20 cellular contexts compared by ENCODE assay signal in the genomic region with DNA sequence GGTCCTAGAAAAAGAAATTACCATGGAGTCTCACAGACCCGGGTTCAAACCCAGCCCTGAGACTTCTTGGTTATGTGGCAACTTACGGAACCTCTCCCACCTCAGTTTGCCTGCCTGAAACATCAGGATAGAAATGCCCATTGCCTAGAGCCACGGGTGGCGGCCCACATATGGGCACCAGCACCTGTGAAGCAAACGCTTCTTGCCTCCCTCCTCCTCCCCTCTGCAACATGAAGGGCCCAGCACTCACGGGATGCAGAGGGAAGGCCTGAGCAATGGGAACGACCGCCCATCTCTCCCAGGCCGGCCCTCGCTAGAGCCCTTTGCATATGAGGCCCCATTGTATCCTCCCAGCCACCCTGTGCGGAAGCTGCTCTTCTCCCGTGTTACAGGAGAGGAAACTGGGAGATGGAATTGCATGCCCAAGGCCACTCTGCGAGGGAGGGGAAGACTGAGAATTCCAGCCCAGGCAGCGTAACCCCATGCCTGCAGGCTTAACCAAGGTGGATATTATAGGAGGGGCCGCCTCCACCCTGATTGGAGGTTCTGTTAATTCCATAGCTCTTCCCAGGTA.
DNase-seq lines count a peak whose midpoint lies in the region; ATAC-seq, FAIRE-seq and TF ChIP-seq lines count a peak whose summit lies in the region.
"Had no signal": no experiment of that assay in that cellular context is flagged by ENCODE, and none has a peak within 500 bp of the region (broad histone marks: within the 10 kb centered on the region; RNA-seq: fewer than 3 reads in every experiment).

No MANE protein-coding gene starts in this region.

- intact Hi-C loops in natural killer cell (cut with micrococcal nuclease) = no loop called here

- H3K4me3 Mint-ChIP-seq in natural killer cell treated with Interleukin-12 subunit alpha and Interleukin-12 subunit beta and Interleukin-15 and Interleukin-18, amount 100 ng/mL, for 72 hours = no peak overlapping the region
- no peak overlapping the region for H3K4me3 Mint-ChIP-seq in natural killer cell
- H3K4me3 Mint-ChIP-seq in endothelial cell (ENCODE audit: unreplicated experiment) = peak overlapping the region; percentile 76
- no peak overlapping the region for H3K4me3 Mint-ChIP-seq in neural crest cell
- no peak overlapping the region for H3K4me3 Mint-ChIP-seq in stimulated activated naive CD8-positive, alpha-beta T cell treated with anti-CD3 and anti-CD28 coated beads, Interleukin-15, amount 100 ng/mL, for 72 hours
- H3K4me3 Mint-ChIP-seq: B cell; CD4-positive, alpha-beta memory T cell; HFFc6 had no signal

- H3K27me3 Mint-ChIP-seq in natural killer cell treated with Interleukin-12 subunit alpha and Interleukin-12 subunit beta and Interleukin-15 and Interleukin-18, amount 100 ng/mL, for 72 hours = no peaks in the 10 kb centered on the region
- H3K27me3 Mint-ChIP-seq in natural killer cell (ENCODE audit: low read depth in 2 of 2) = no peaks in the 10 kb centered on the region
- peaks cover 15% of the 10 kb centered on the region for H3K27me3 Mint-ChIP-seq in endothelial cell (ENCODE audit: unreplicated experiment)
- no peaks in the 10 kb centered on the region for H3K27me3 Mint-ChIP-seq in neural crest cell (ENCODE audit: low read depth)
- no peaks in the 10 kb centered on the region for H3K27me3 Mint-ChIP-seq in stimulated activated naive CD8-positive, alpha-beta T cell treated with anti-CD3 and anti-CD28 coated beads, Interleukin-15, amount 100 ng/mL, for 72 hours
- H3K27me3 Mint-ChIP-seq: B cell; CD4-positive, alpha-beta memory T cell had no signal

- peak; percentile 25 for DNase-seq in natural killer cell treated with Interleukin-12 subunit alpha and Interleukin-12 subunit beta and Interleukin-15 and Interleukin-18, amount 100 ng/mL, for 72 hours (ENCODE audit: low spot score)
- no peak for DNase-seq in natural killer cell
- no peak for DNase-seq in endothelial cell (ENCODE audit: low spot score)
- no peak for DNase-seq in neural crest cell (ENCODE audit: low read depth, low spot score)
- DNase-seq in stimulated activated naive CD8-positive, alpha-beta T cell treated with anti-CD3 and anti-CD28 coated beads, Interleukin-15, amount 100 ng/mL, for 72 hours = no peak
- DNase-seq in HPDE6-E6E7 (ENCODE audit: extremely low spot score) = no peak
- no peak for DNase-seq in GM19239 (ENCODE audit: insufficient read length, low spot score)
- DNase-seq in SIG-M5 (lab: John Stamatoyannopoulos, UW) = no peak
- DNase-seq: CD4-positive, alpha-beta memory T cell; GM23248; HFFc6; IMR-90; NCI-H1417 treated with DMSO at 0.1 percent for 48 hours; NCI-H187 treated with DMSO at 0.1 percent for 48 hours; NCI-H226; NCI-H524; PC-3 had no signal

- FAIRE-seq in GM19239 (lab: Jason Lieb, UNC) = no peak
- FAIRE-seq: GM12891, HTR-8/SVneo had no signal

- H3K27ac Mint-ChIP-seq in natural killer cell treated with Interleukin-12 subunit alpha and Interleukin-12 subunit beta and Interleukin-15 and Interleukin-18, amount 100 ng/mL, for 72 hours = peak overlapping the region in 1 of 2 donors; percentile 56
- H3K27ac Mint-ChIP-seq in natural killer cell (peak overlapping the region in 1 of 2 donors; percentile 59), endothelial cell (ENCODE audit: unreplicated experiment) (no peak overlapping the region), neural crest cell (ENCODE audit: unreplicated experiment) (peak overlapping the region; percentile 51)
- H3K27ac Mint-ChIP-seq in stimulated activated naive CD8-positive, alpha-beta T cell treated with anti-CD3 and anti-CD28 coated beads, Interleukin-15, amount 100 ng/mL, for 72 hours = no peak overlapping the region
- H3K27ac Mint-ChIP-seq: B cell, HFFc6 had no signal

- no peaks in the 10 kb centered on the region for H3K36me3 Mint-ChIP-seq in natural killer cell treated with Interleukin-12 subunit alpha and Interleukin-12 subunit beta and Interleukin-15 and Interleukin-18, amount 100 ng/mL, for 72 hours
- no peaks in the 10 kb centered on the region for H3K36me3 Mint-ChIP-seq in natural killer cell
- peaks cover 45% of the 10 kb centered on the region for H3K36me3 Mint-ChIP-seq in endothelial cell (ENCODE audit: low read depth, unreplicated experiment)
- no peaks in the 10 kb centered on the region for H3K36me3 Mint-ChIP-seq in neural crest cell (ENCODE audit: low read depth)

- no peak for ATAC-seq in natural killer cell treated with Interleukin-12 subunit alpha and Interleukin-12 subunit beta and Interleukin-15 and Interleukin-18, amount 100 ng/mL, for 72 hours
- no peak for ATAC-seq in natural killer cell
- no peak for ATAC-seq in stimulated activated naive CD8-positive, alpha-beta T cell treated with anti-CD3 and anti-CD28 coated beads, Interleukin-15, amount 100 ng/mL, for 72 hours
- ATAC-seq: PC-3 had no signal

- TF ChIP-seq CTCF in natural killer cell (IDR thresholded peaks at IDR 0.05) = no peak
- no peak for TF ChIP-seq CTCF in endothelial cell (IDR thresholded peaks at IDR 0.05; ENCODE audit: unreplicated experiment)
- TF ChIP-seq CTCF in neural crest cell (conservative IDR thresholded peaks at IDR 0.05) = no peak

- H3K9me3 Mint-ChIP-seq in natural killer cell treated with Interleukin-12 subunit alpha and Interleukin-12 subunit beta and Interleukin-15 and Interleukin-18, amount 100 ng/mL, for 72 hours = no peaks in the 10 kb centered on the region
- H3K9me3 Mint-ChIP-seq in natural killer cell (no peaks in the 10 kb centered on the region), endothelial cell (ENCODE audit: unreplicated experiment) (no peaks in the 10 kb centered on the region), neural crest cell (no peaks in the 10 kb centered on the region)
- no peaks in the 10 kb centered on the region for H3K9me3 Mint-ChIP-seq in stimulated activated naive CD8-positive, alpha-beta T cell treated with anti-CD3 and anti-CD28 coated beads, Interleukin-15, amount 100 ng/mL, for 72 hours
- H3K9me3 Mint-ChIP-seq: CD4-positive, alpha-beta memory T cell; HFFc6 had no signal

- no peaks in the 10 kb centered on the region for H3K4me1 Mint-ChIP-seq in natural killer cell treated with Interleukin-12 subunit alpha and Interleukin-12 subunit beta and Interleukin-15 and Interleukin-18, amount 100 ng/mL, for 72 hours (ENCODE audit: low read depth in 2 of 2)
- H3K4me1 Mint-ChIP-seq in natural killer cell (no peaks in the 10 kb centered on the region), endothelial cell (ENCODE audit: unreplicated experiment) (peaks cover 16% of the 10 kb centered on the region), neural crest cell (peaks cover 6% of the 10 kb centered on the region)
- H3K4me1 Mint-ChIP-seq in stimulated activated naive CD8-positive, alpha-beta T cell treated with anti-CD3 and anti-CD28 coated beads, Interleukin-15, amount 100 ng/mL, for 72 hours = no peaks in the 10 kb centered on the region
